26 cellular contexts compared by ENCODE assay signal in genomic region chr17:62760059-62760887, GRCh38. TPM values are rescaled to one million over a fixed set of nuclear protein-coding genes. Genes with fewer than 3 reads are reported as not detected.
DNase-seq lines count a peak whose midpoint lies in the region; ATAC-seq and TF ChIP-seq lines count a peak whose summit lies in the region.
"Had no signal": no experiment of that assay in that cellular context is flagged by ENCODE, and none has a peak within 500 bp of the region (broad histone marks: within the 10 kb centered on the region; RNA-seq: fewer than 3 reads in every experiment).

No MANE protein-coding gene starts in this region.

- H3K27me3 ChIP-seq in H9 (ENCODE audit: insufficient read depth, low read length) (no peaks in the 10 kb centered on the region), gastroesophageal sphincter (no peaks in the 10 kb centered on the region), thyroid gland (no peaks in the 10 kb centered on the region)

- no peak overlapping the region for H3K4me3 ChIP-seq in gastroesophageal sphincter
- no peak overlapping the region for H3K4me3 ChIP-seq in thyroid gland (replicated peaks in 1 of 3)
- H3K4me3 ChIP-seq: esophagus squamous epithelium, spleen, transverse colon had no signal

- no peak overlapping the region for H2AK5ac ChIP-seq in H9 (ENCODE audit: insufficient read length, low read length)

- no peak overlapping the region for H3K27ac Mint-ChIP-seq in H9
- no peak overlapping the region for H3K27ac Mint-ChIP-seq in type B pancreatic cell
- H3K27ac Mint-ChIP-seq: activated CD4-positive, alpha-beta T cell treated with anti-CD3 and anti-CD28 coated beads for 36 hours; brain; stimulated activated naive B cell treated with anti-CD40 and anti-IgM and Interleukin-4, amounts not matched to agents 10 μg/mL and 1 μg/mL and 100 μg/mL, for 72 hours had no signal

- no peaks in the 10 kb centered on the region for H4K20me1 ChIP-seq in H9 (ENCODE audit: control insufficient read depth, insufficient read depth, insufficient read length)

- no peaks in the 10 kb centered on the region for H3K9me3 Mint-ChIP-seq in H9
- H3K9me3 Mint-ChIP-seq in type B pancreatic cell: no peaks in the 10 kb centered on the region
- H3K9me3 Mint-ChIP-seq: brain; stimulated activated naive B cell treated with anti-CD40 and anti-IgM and Interleukin-4, amounts not matched to agents 10 μg/mL and 1 μg/mL and 100 μg/mL, for 72 hours had no signal

- H2BK15ac ChIP-seq in H9 (ENCODE audit: low read depth, low read length): no peak overlapping the region

- H3K27me3 Mint-ChIP-seq in H9 (ENCODE audit: low read depth) (peaks cover 8% of the 10 kb centered on the region), type B pancreatic cell (peaks cover 36% of the 10 kb centered on the region)
- H3K27me3 Mint-ChIP-seq: brain had no signal

- H3K9ac ChIP-seq in H9 (ENCODE audit: extremely low read depth, insufficient read length, low read length): no peak overlapping the region

- TF ChIP-seq EP300 in gastroesophageal sphincter (IDR thresholded peaks at IDR 0.05): no peak

- H4K8ac ChIP-seq in H9 (replicated peaks; ENCODE audit: insufficient read length, low read depth, low read length): no peak overlapping the region

- no peak overlapping the region for H2BK20ac ChIP-seq in H9 (ENCODE audit: low read depth, low read length, poor library complexity, severe bottlenecking)

- H3K36me3 Mint-ChIP-seq in H9 (ENCODE audit: insufficient read depth in 1 of 3, low read depth in 3 of 3) (no peaks in the 10 kb centered on the region), type B pancreatic cell (no peaks in the 10 kb centered on the region)
- H3K36me3 Mint-ChIP-seq: brain; stimulated activated naive B cell treated with anti-CD40 and anti-IgM and Interleukin-4, amounts not matched to agents 10 μg/mL and 1 μg/mL and 100 μg/mL, for 72 hours had no signal

- peak; percentile 14 for DNase-seq in H9
- DNase-seq in astrocyte of the hippocampus (ENCODE audit: low read depth, low spot score): peak; percentile 30
- peak; percentile 47 for DNase-seq in type B pancreatic cell (ENCODE audit: extremely low spot score, unreplicated experiment)
- no peak for DNase-seq in thyroid gland
- DNase-seq in NCI-H526 treated with DMSO at 0.1 percent for 48 hours (lab: John Stamatoyannopoulos, UW): no peak
- no peak for DNase-seq in C1 segment of cervical spinal cord (lab: John Stamatoyannopoulos, UW)
- DNase-seq: activated CD4-positive, alpha-beta T cell treated with anti-CD3 and anti-CD28 coated beads for 36 hours; activated CD8-positive, alpha-beta memory T cell treated with anti-CD3 and anti-CD28 coated beads, Interleukin-2, amount 50 U/mL, for 4 hours; activated naive CD4-positive, alpha-beta T cell treated with Interleukin-2 at 50 U/mL for 16 hours; dermis blood vessel endothelial cell; DND-41; esophagus squamous epithelium; left ventricle myocardium superior; NCI-H1694; Right ventricle myocardium superior; spleen; stimulated activated naive B cell treated with anti-CD40 and anti-IgM and Interleukin-4, amounts not matched to agents 10 μg/mL and 1 μg/mL and 100 μg/mL, for 72 hours; T-helper 9 cell; transverse colon had no signal

- H2BK12ac ChIP-seq in H9 (ENCODE audit: insufficient read length, low read depth, low read length): no peak overlapping the region

- no peak overlapping the region for H3K4me3 Mint-ChIP-seq in H9
- no peak overlapping the region for H3K4me3 Mint-ChIP-seq in type B pancreatic cell
- H3K4me3 Mint-ChIP-seq: activated CD4-positive, alpha-beta T cell treated with anti-CD3 and anti-CD28 coated beads for 36 hours; brain; stimulated activated naive B cell treated with anti-CD40 and anti-IgM and Interleukin-4, amounts not matched to agents 10 μg/mL and 1 μg/mL and 100 μg/mL, for 72 hours had no signal

- ATAC-seq in gastroesophageal sphincter (peak; percentile 55), GM18498 (IDR thresholded peaks at IDR 0.05; ENCODE audit: unreplicated experiment) (no peak)
- ATAC-seq: activated CD4-positive, alpha-beta T cell treated with anti-CD3 and anti-CD28 coated beads for 36 hours; left ventricle myocardium superior; stimulated activated naive B cell treated with anti-CD40 and anti-IgM and Interleukin-4, amounts not matched to agents 10 μg/mL and 1 μg/mL and 100 μg/mL, for 72 hours had no signal

- H2AFZ ChIP-seq in H9 (ENCODE audit: low read length): no peak overlapping the region

- intact Hi-C loops in thyroid gland (cut with DNase I): no loop called here

- WGBS in H9 (ENCODE audit: extremely low coverage, insufficient read length, low lambda C conversion rate): no CpG with 5 or more reads among the region's 12 CpGs
- WGBS in gastroesophageal sphincter (ENCODE audit: low coverage in 1 of 2), 2 donors: 42 to 65% methylated on average over 10 to 11 of the region's 12 CpGs
- WGBS in thyroid gland, 2 donors: 69 to 84% methylated on average over 12 of the region's 12 CpGs

- no peak overlapping the region for H4K5ac ChIP-seq in H9 (ENCODE audit: insufficient read length, low read depth, low read length)

- H3K27ac ChIP-seq in H9 (ENCODE audit: insufficient read length, low read depth, low read length) (no peak overlapping the region), gastroesophageal sphincter (no peak overlapping the region), thyroid gland (no peak overlapping the region)
- H3K27ac ChIP-seq: esophagus squamous epithelium, spleen, transverse colon had no signal

- peaks cover 27 to 38% of the 10 kb centered on the region in 2 experiments for H3K4me1 Mint-ChIP-seq in H9
- peaks cover 32% of the 10 kb centered on the region for H3K4me1 Mint-ChIP-seq in type B pancreatic cell (ENCODE audit: unreplicated experiment)
- H3K4me1 Mint-ChIP-seq: activated CD4-positive, alpha-beta T cell treated with anti-CD3 and anti-CD28 coated beads for 36 hours; stimulated activated naive B cell treated with anti-CD40 and anti-IgM and Interleukin-4, amounts not matched to agents 10 μg/mL and 1 μg/mL and 100 μg/mL, for 72 hours had no signal

- no peak overlapping the region for H3K14ac ChIP-seq in H9 (ENCODE audit: insufficient read depth, low read length)

- no peak overlapping the region for H2BK5ac ChIP-seq in H9 (ENCODE audit: insufficient read length, low read length)

- no peaks in the 10 kb centered on the region for H3K9me3 ChIP-seq in H9 (ENCODE audit: control insufficient read depth, low read depth, low read length)
- no peaks in the 10 kb centered on the region for H3K9me3 ChIP-seq in gastroesophageal sphincter
- no peaks in the 10 kb centered on the region for H3K9me3 ChIP-seq in thyroid gland
- H3K9me3 ChIP-seq: esophagus squamous epithelium, spleen, transverse colon had no signal

- H3T11ph ChIP-seq in H9 (ENCODE audit: low read length): no peak overlapping the region

- H3K36me3 ChIP-seq in gastroesophageal sphincter: no peaks in the 10 kb centered on the region
- no peaks in the 10 kb centered on the region for H3K36me3 ChIP-seq in thyroid gland
- H3K36me3 ChIP-seq: esophagus squamous epithelium, spleen, transverse colon had no signal

- no peak overlapping the region for H2BK120ac ChIP-seq in H9 (ENCODE audit: low read depth, low read length, poor library complexity, severe bottlenecking)

- no peak for TF ChIP-seq POLR2A in gastroesophageal sphincter (IDR thresholded peaks at IDR 0.05)
- no peak for TF ChIP-seq POLR2A in thyroid gland (IDR thresholded peaks at IDR 0.05)

- H3K56ac ChIP-seq in H9 (ENCODE audit: insufficient read length, low read depth, low read length): no peak overlapping the region

- no peaks in the 10 kb centered on the region for H3K79me1 ChIP-seq in H9 (ENCODE audit: insufficient read depth, low read depth, low read length, poor library complexity, severe bottlenecking)

- H3K18ac ChIP-seq in H9 (ENCODE audit: insufficient read length, low read depth, low read length): no peak overlapping the region

- H3K4me1 ChIP-seq in H9 (ENCODE audit: insufficient read depth, low read length): no peaks in the 10 kb centered on the region; the same call in 1 of the 2 replicates
- peaks cover 0 to 6% (median 0%) of the 10 kb centered on the region in 3 donors for H3K4me1 ChIP-seq in gastroesophageal sphincter
- H3K4me1 ChIP-seq in thyroid gland: no peaks in the 10 kb centered on the region
- H3K4me1 ChIP-seq: spleen, transverse colon had no signal

- no peaks in the 10 kb centered on the region for H3K79me2 ChIP-seq in H9 (ENCODE audit: insufficient read depth, low read length)

- H3K23me2 ChIP-seq in H9 (ENCODE audit: insufficient read length, low read depth, low read length, poor library complexity, severe bottlenecking): no peaks in the 10 kb centered on the region

- no peak overlapping the region for H3K4me2 ChIP-seq in H9 (ENCODE audit: insufficient read depth, insufficient read length, low read length)

- no peak overlapping the region for H3K4ac ChIP-seq in H9 (ENCODE audit: low read depth, low read length)

- no peak overlapping the region for H3K23ac ChIP-seq in H9 (ENCODE audit: insufficient read length, low read depth, low read length)

- no peak overlapping the region for H4K91ac ChIP-seq in H9 (ENCODE audit: insufficient read length, low read depth, low read length)

- TF ChIP-seq CTCF in H9 (conservative IDR thresholded peaks at IDR 0.05) (no peak), gastroesophageal sphincter (IDR thresholded peaks at IDR 0.05) (no peak), type B pancreatic cell (conservative IDR thresholded peaks at IDR 0.05) (no peak), thyroid gland (IDR thresholded peaks at IDR 0.05) (no peak)

RNA-seq across cellular contexts. Expression of gene MARCHF10, which starts 47.8 kb away (rescaled TPM):
- 0.39 TPM in 1 of 2 replicates, not detected in the other for total RNA-seq in H9 (2021)
- under 1 TPM in 1 of 4 donors, not detected in 3; 0.19 TPM for total RNA-seq in gastroesophageal sphincter
- total RNA-seq in type B pancreatic cell (ENCODE audit: low replicate concordance): not detected in 2 replicates
- total RNA-seq in thyroid gland: under 1 TPM in 2 of 4 donors, not detected in 2; 0.29 to 0.81 TPM
- total RNA-seq: activated CD4-positive, alpha-beta T cell treated with anti-CD3 and anti-CD28 coated beads for 36 hours; dermis blood vessel endothelial cell; esophagus squamous epithelium; H4; left ventricle myocardium superior; myocyte; NCI-H460; posterior vena cava; Right ventricle myocardium superior; spleen had no signal

Comparison
In these comparisons a context has a peak if more than half of its experiments do, and no peak if none do; other contexts are left out.
1. DNase-seq: peak in H9 (single experiment), astrocyte of the hippocampus (single experiment) and type B pancreatic cell (single experiment); none in thyroid gland (0 of 2), NCI-H526 treated with DMSO at 0.1 percent for 48 hours (single experiment) and C1 segment of cervical spinal cord (0 of 14).